24 cellular contexts compared by ENCODE assay signal in genomic region chr10:87790185-87790584, GRCh38.
"Had no signal": no experiment of that assay in that cellular context is flagged by ENCODE, and none has a peak within 500 bp of the region (broad histone marks: within the 10 kb centered on the region; RNA-seq: fewer than 3 reads in every experiment).

No MANE protein-coding gene starts in this region.

- FAIRE-seq: keratinocyte had no signal

- H3K27ac ChIP-seq: epithelial cell of prostate, esophagus squamous epithelium, gastrocnemius medialis, heart right ventricle, left lung, lower lobe of right lung had no signal

- H3K4me3 ChIP-seq: esophagus squamous epithelium, gastrocnemius medialis, heart right ventricle, left lung, lower lobe of right lung, mucosa of descending colon had no signal

- H3K9me3 ChIP-seq: esophagus squamous epithelium, gastrocnemius medialis, heart right ventricle, left lung, lower lobe of right lung, mucosa of descending colon had no signal

- H3K27me3 ChIP-seq: esophagus squamous epithelium, gastrocnemius medialis, heart right ventricle, left lung had no signal

- H3K4me1 ChIP-seq: left lung, lower lobe of right lung had no signal

- ATAC-seq: effector memory CD8-positive, alpha-beta T cell; esophagus mucosa; gastrocnemius medialis; heart right ventricle; left cardiac atrium; left lung; left ventricle myocardium superior; lower lobe of right lung; mucosa of descending colon; naive thymus-derived CD8-positive, alpha-beta T cell had no signal

- DNase-seq: cortex of kidney; effector CD8-positive, alpha-beta T cell; effector memory CD8-positive, alpha-beta T cell; endodermal cell; erythroblast; esophagus squamous epithelium; foreskin fibroblast; foreskin melanocyte; gastrocnemius medialis; glutamatergic neuron; head of caudate nucleus; heart right ventricle; hippocampal formation; left cardiac atrium; left lung; left ventricle myocardium superior; lower lobe of right lung; mesenchymal stem cell; mucosa of descending colon; naive B cell; naive thymus-derived CD8-positive, alpha-beta T cell had no signal
